Comparison of ENCODE assay signal across 8 cellular contexts in genomic region chr1:207868252-207868768, GRCh38. TPM values are rescaled to one million over a fixed set of nuclear protein-coding genes. Genes with fewer than 3 reads are reported as not detected.
DNase-seq lines count a peak whose midpoint lies in the region; ATAC-seq, FAIRE-seq and TF ChIP-seq lines count a peak whose summit lies in the region.

No MANE protein-coding gene starts in this region.

- H3K4me3 Mint-ChIP-seq in astrocyte (ENCODE audit: unreplicated experiment) = peak overlapping the region; percentile 82

- TF ChIP-seq EP300 in A549 (IDR thresholded peaks at IDR 0.05) (no peak), sigmoid colon (IDR thresholded peaks at IDR 0.05) (no peak)

- WGBS in A549 (ENCODE audit: missing lambda C conversion rate) = 7% methylated on average over 14 of the region's 24 CpGs
- 1% methylated on average over 24 of the region's 24 CpGs for WGBS in sigmoid colon, 2 donors

- ATAC-seq in A549 = peak; percentile 2 to 15; a peak in 3 of 6 replicates
- ATAC-seq in GM18867 (IDR thresholded peaks at IDR 0.05; ENCODE audit: unreplicated experiment) = peak; percentile 16

- DNase-seq in A549 (ENCODE audit: low read depth in 1 of 2, low spot score in 1 of 2) (no peak), NAMALWA (ENCODE audit: low spot score) (peak; percentile 24), astrocyte (ENCODE audit: low read depth) (no peak), sigmoid colon (peak; percentile 80), Kasumi-1 (lab: John Stamatoyannopoulos, UW) (no peak), GM19239 (ENCODE audit: insufficient read length, low spot score) (no peak)

- H3K27ac Mint-ChIP-seq in astrocyte (ENCODE audit: unreplicated experiment) = no peak overlapping the region

- H3K4me2 ChIP-seq in A549 (peak overlapping the region; percentile 97), astrocyte (ENCODE audit: low read length) (peak overlapping the region; percentile 96)

- H3K27me3 ChIP-seq in astrocyte (ENCODE audit: insufficient read depth, low read length) (no peaks in the 10 kb centered on the region), sigmoid colon (no peaks in the 10 kb centered on the region)

- H2AFZ ChIP-seq in astrocyte (ENCODE audit: low read depth, low read length) = peak overlapping the region; percentile 90

- H3K4me1 Mint-ChIP-seq in astrocyte (ENCODE audit: low read depth, unreplicated experiment) = peaks cover 1% of the 10 kb centered on the region

- no peak for TF ChIP-seq CTCF in A549 (IDR thresholded peaks at IDR 0.05)
- no peak for TF ChIP-seq CTCF in astrocyte (IDR thresholded peaks at IDR 0.05; ENCODE audit: insufficient read depth, low read depth, low read length)
- TF ChIP-seq CTCF in sigmoid colon (IDR thresholded peaks at IDR 0.05) = no peak

- TF ChIP-seq RAD21 in A549 (conservative IDR thresholded peaks at IDR 0.05 in 1 of 2, IDR thresholded peaks at IDR 0.05 in 1 of 2) = no peak

- no peaks in the 10 kb centered on the region for H3K9me3 Mint-ChIP-seq in astrocyte (ENCODE audit: unreplicated experiment)

- H3K9me3 ChIP-seq in A549 (no peaks in the 10 kb centered on the region), astrocyte (ENCODE audit: insufficient read depth, low read depth, low read length) (no peaks in the 10 kb centered on the region), sigmoid colon (no peaks in the 10 kb centered on the region)

- H3K4me1 ChIP-seq in A549 (peaks cover 29% of the 10 kb centered on the region), astrocyte (ENCODE audit: insufficient read depth, low read length) (peaks cover 7% of the 10 kb centered on the region), sigmoid colon (peaks cover 0 to 62% (median 57%) of the 10 kb centered on the region in 4 donors)

- H3K9ac ChIP-seq in astrocyte (ENCODE audit: low read length) = peak overlapping the region; percentile 78

- CTCF ChIA-PET in A549 (lab: Yijun Ruan, JAX) = interaction anchor here (0.6 to 15.8 kb wide), 36 partner anchors 8 to 1007 kb away, joined by 3 to 260 read pairs (median 6); no protein-coding TSS in a partner anchor

- intact Hi-C loops in sigmoid colon (cut with DNase I) = no loop called here

- H3K36me3 ChIP-seq in astrocyte (ENCODE audit: insufficient read depth, low read length) (no peaks in the 10 kb centered on the region), sigmoid colon (peaks cover 0 to 11% (median 2%) of the 10 kb centered on the region in 4 donors)

- H3K4me3 ChIP-seq in A549 (peak overlapping the region; percentile 83), astrocyte (ENCODE audit: insufficient read depth, low read depth, low read length) (peak overlapping the region; percentile 64), iPS-11a (ENCODE audit: low read depth, low read length) (peak overlapping the region; percentile 40), sigmoid colon (peak overlapping the region; percentile 75 to 97 (median 84))

- H4K20me1 ChIP-seq in astrocyte (ENCODE audit: insufficient read depth, low read length) = no peaks in the 10 kb centered on the region

- no peak for TF ChIP-seq POLR2A in A549 (IDR thresholded peaks at IDR 0.05; ENCODE audit: low read length)
- TF ChIP-seq POLR2A in sigmoid colon (IDR thresholded peaks at IDR 0.05) = no peak

- POLR2A ChIA-PET in A549 (lab: Yijun Ruan, JAX) = interaction anchor here (1.4 to 2.8 kb wide), 2 partner anchors 44 to 46 kb away, joined by 4 to 11 read pairs; no protein-coding TSS in a partner anchor

- peaks cover 7% of the 10 kb centered on the region for H3K36me3 Mint-ChIP-seq in astrocyte (ENCODE audit: low read depth, unreplicated experiment)

- peaks cover 4% of the 10 kb centered on the region for H3K79me2 ChIP-seq in astrocyte (ENCODE audit: insufficient read depth, low read length)

- FAIRE-seq in A549 (lab: Jason Lieb, UNC) (no peak), astrocyte (lab: Jason Lieb, UNC) (no peak), GM19239 (lab: Jason Lieb, UNC) (no peak)

- peaks cover 32% of the 10 kb centered on the region for H3K27me3 Mint-ChIP-seq in astrocyte (ENCODE audit: low read depth, unreplicated experiment)

- peak overlapping the region; percentile 88 to 100 for H3K27ac ChIP-seq in A549
- no peak overlapping the region for H3K27ac ChIP-seq in astrocyte (ENCODE audit: low read depth, low read length)
- peak overlapping the region; percentile 92 to 96 (median 96) for H3K27ac ChIP-seq in sigmoid colon

TF ChIP-seq in A549, 52 proteins besides CTCF, POLR2A, EP300 and RAD21:
- TF ChIP-seq ZSCAN20 (CRISPR knock-in tag; IDR thresholded peaks at IDR 0.05) = no peak

RNA-seq across cellular contexts. Expression of gene CD34, which starts 42.6 kb away (rescaled TPM):
- 0.04 TPM in 1 of 2 replicates, not detected in the other for polyA plus RNA-seq in A549 (2011; rRNA removed)
- 0.03 TPM in 2 replicates for polyA plus RNA-seq in A549 (2012; cell fraction: cytosol; rRNA removed)
- not detected in 2 replicates for polyA plus RNA-seq in A549 (2012; cell fraction: nucleus; rRNA removed)
- polyA plus RNA-seq in A549 (2017; fragmentation: RNase III; extraction: RNeasy Plus Mini Kit Qiagen cat#74134 plus additional on column Dnase treatment) = 0.04 to 0.05 TPM in 2 of 3 replicates, not detected in the other
- 0.05 TPM in 1 of 2 replicates, not detected in the other for polyA minus RNA-seq in A549 (2011; rRNA and poly(A)+ RNA removed)
- total RNA-seq in astrocyte = 0.29 and 0.45 TPM in 2 replicates
- 10 to 100 TPM; 15.9 to 58.7 (median 32.1) TPM for total RNA-seq in sigmoid colon
- 10 to 100 TPM in 1 of 3 donors, 1 to 10 TPM in 2; 1.8 to 10.2 (median 8.4) TPM for polyA plus RNA-seq in sigmoid colon

Comparison
In these comparisons a context has a peak if more than half of its experiments do, and no peak if none do; other contexts are left out.
1. DNase-seq: peak in NAMALWA (single experiment) and sigmoid colon (single experiment); none in A549 (0 of 2), astrocyte (single experiment), Kasumi-1 (0 of 2) and GM19239 (single experiment).
2. RNA of gene CD34, which starts 42.6 kb away (total RNA-seq): 15.9 to 58.7 TPM in sigmoid colon; 0.29 to 0.45 TPM in astrocyte; every median in the first group is over 10 times any median in the second.
3. Peak in every context shown above with its lines, with median percentiles within 50 percentile points of each other: H3K4me3 ChIP-seq.